22 cellular contexts compared by ENCODE assay signal in the genomic region with DNA sequence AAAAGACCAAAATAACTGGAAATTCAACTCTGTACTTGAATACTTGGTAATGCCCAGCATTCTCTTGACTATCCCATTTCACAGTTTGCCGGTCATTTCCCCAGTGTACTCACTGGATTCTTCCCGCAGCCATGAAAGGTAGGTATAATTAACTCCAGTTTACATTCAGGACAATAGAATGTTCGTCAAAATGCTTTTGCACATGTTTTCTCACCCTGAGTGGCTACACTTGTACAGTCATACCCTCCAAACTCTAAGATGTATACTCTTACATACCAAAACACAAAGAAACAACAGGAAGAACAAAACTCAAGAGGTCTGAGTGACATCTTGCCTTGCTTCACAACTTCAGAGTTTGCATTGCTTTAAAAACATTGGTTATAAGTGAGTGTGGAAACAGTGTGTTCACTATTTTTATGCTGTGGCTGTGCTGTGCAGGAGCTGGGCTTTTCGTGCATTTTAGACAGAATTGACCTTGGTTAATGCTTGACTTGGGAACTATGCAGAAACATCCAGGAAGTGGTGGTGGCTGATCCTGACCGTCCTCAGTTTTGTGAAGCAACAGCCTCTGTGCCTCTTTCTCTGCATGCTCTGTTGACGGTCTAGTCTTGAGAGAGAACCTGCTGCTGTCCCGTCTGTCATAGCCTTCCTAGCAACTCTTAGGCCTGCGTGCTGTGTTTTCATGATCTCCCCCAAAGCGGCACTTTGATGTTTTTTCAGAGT.
DNase-seq lines count a peak whose midpoint lies in the region; ATAC-seq, FAIRE-seq and TF ChIP-seq lines count a peak whose summit lies in the region.
"Had no signal": no experiment of that assay in that cellular context is flagged by ENCODE, and none has a peak within 500 bp of the region (broad histone marks: within the 10 kb centered on the region; RNA-seq: fewer than 3 reads in every experiment).

No MANE protein-coding gene starts in this region.

- H3K4me2 ChIP-seq in A549 (peak overlapping the region; percentile 19; the same call in 2 of the 3 replicates), H9 (ENCODE audit: insufficient read depth, insufficient read length, low read length) (no peak overlapping the region), mesenchymal stem cell (ENCODE audit: low read length, poor library complexity, severe bottlenecking) (peak overlapping the region; percentile 2)

- H2BK5ac ChIP-seq in H9 (ENCODE audit: insufficient read length, low read length) (no peak overlapping the region), mesenchymal stem cell (ENCODE audit: low read depth, low read length, poor library complexity, severe bottlenecking) (no peak overlapping the region)

- TF ChIP-seq CTCF in A549 (IDR thresholded peaks at IDR 0.05) (no peak), H9 (conservative IDR thresholded peaks at IDR 0.05) (no peak), chondrocyte (IDR thresholded peaks at IDR 0.05) (no peak), Peyer's patch (IDR thresholded peaks at IDR 0.05) (no peak)

- H2BK20ac ChIP-seq in H9 (ENCODE audit: low read depth, low read length, poor library complexity, severe bottlenecking): no peak overlapping the region

- no peak for TF ChIP-seq RAD21 in A549 (conservative IDR thresholded peaks at IDR 0.05 in 1 of 2, IDR thresholded peaks at IDR 0.05 in 1 of 2)

- H3K4ac ChIP-seq in H9 (ENCODE audit: low read depth, low read length): no peak overlapping the region
- H3K4ac ChIP-seq in mesenchymal stem cell (ENCODE audit: low read depth in 1 of 2, low read length in 2 of 2): no peak overlapping the region

- H4K20me1 ChIP-seq in H9 (ENCODE audit: control insufficient read depth, insufficient read depth, insufficient read length): no peaks in the 10 kb centered on the region

- no peak overlapping the region for H3K18ac ChIP-seq in H9 (ENCODE audit: insufficient read length, low read depth, low read length)
- H3K18ac ChIP-seq in mesenchymal stem cell (ENCODE audit: low read depth in 1 of 2, low read length in 2 of 2): peak overlapping the region in 1 of 2 experiments; percentile 41

- TF ChIP-seq EP300 in A549 (IDR thresholded peaks at IDR 0.05): no peak

- H3K27ac ChIP-seq in A549 (no peak overlapping the region), H9 (ENCODE audit: insufficient read length, low read depth, low read length) (no peak overlapping the region), mesenchymal stem cell (ENCODE audit: low read length, poor library complexity, severe bottlenecking) (peak overlapping the region; percentile 92), Peyer's patch (no peak overlapping the region)
- H3K27ac ChIP-seq: GM23248, right atrium auricular region, upper lobe of left lung had no signal

- H3K36me3 ChIP-seq in mesenchymal stem cell (ENCODE audit: control insufficient read depth in 1 of 2, insufficient read depth in 2 of 2, low read depth in 1 of 2, low read length in 2 of 2): no peaks in the 10 kb centered on the region
- H3K36me3 ChIP-seq in Peyer's patch: no peaks in the 10 kb centered on the region
- H3K36me3 ChIP-seq: right atrium auricular region, upper lobe of left lung had no signal

- H2BK120ac ChIP-seq in H9 (ENCODE audit: low read depth, low read length, poor library complexity, severe bottlenecking) (no peak overlapping the region), mesenchymal stem cell (ENCODE audit: low read depth, low read length) (no peak overlapping the region)

- H3K4me1 Mint-ChIP-seq in H9 (peaks cover 67 to 82% of the 10 kb centered on the region in 2 experiments), chondrocyte (ENCODE audit: low read depth) (peaks cover 81% of the 10 kb centered on the region)
- H3K4me1 Mint-ChIP-seq in stimulated activated effector memory CD8-positive, alpha-beta T cell treated with anti-CD3 and anti-CD28 coated beads, Interleukin-12 subunit alpha, Interleukin-12 subunit beta, amount 100 ng/mL, for 72 hours: peaks cover 16% of the 10 kb centered on the region

- H3K27me3 Mint-ChIP-seq in H9 (ENCODE audit: low read depth) (no peaks in the 10 kb centered on the region), chondrocyte (ENCODE audit: low read depth) (no peaks in the 10 kb centered on the region)
- H3K27me3 Mint-ChIP-seq: stimulated activated memory B cell treated with anti-CD40 and anti-IgM and Interleukin-4, amounts not matched to agents 10 μg/mL and 1 μg/mL and 100 μg/mL, for 72 hours had no signal

- H3K27me3 ChIP-seq in H9 (ENCODE audit: insufficient read depth, low read length) (no peaks in the 10 kb centered on the region), mesenchymal stem cell (ENCODE audit: control insufficient read depth in 1 of 2, insufficient read depth in 1 of 2, low read length in 2 of 2) (no peaks in the 10 kb centered on the region), Peyer's patch (no peaks in the 10 kb centered on the region)
- H3K27me3 ChIP-seq: right atrium auricular region, upper lobe of left lung had no signal

- H4K8ac ChIP-seq in H9 (replicated peaks; ENCODE audit: insufficient read length, low read depth, low read length) (no peak overlapping the region), mesenchymal stem cell (ENCODE audit: low read length) (no peak overlapping the region)

- peaks cover 73% of the 10 kb centered on the region for H3K79me2 ChIP-seq in H9 (ENCODE audit: insufficient read depth, low read length)

- H3K36me3 Mint-ChIP-seq in H9 (ENCODE audit: insufficient read depth in 1 of 3, low read depth in 3 of 3) (peaks cover 0 to 4% (median 2%) of the 10 kb centered on the region in 3 experiments; a peak in 2 of 7 replicates), chondrocyte (ENCODE audit: low read depth) (no peaks in the 10 kb centered on the region)
- no peaks in the 10 kb centered on the region for H3K36me3 Mint-ChIP-seq in stimulated activated effector memory CD8-positive, alpha-beta T cell treated with anti-CD3 and anti-CD28 coated beads, Interleukin-12 subunit alpha, Interleukin-12 subunit beta, amount 100 ng/mL, for 72 hours
- H3K36me3 Mint-ChIP-seq: mesothelial cell of epicardium; stimulated activated memory B cell treated with anti-CD40 and anti-IgM and Interleukin-4, amounts not matched to agents 10 μg/mL and 1 μg/mL and 100 μg/mL, for 72 hours had no signal

- H3K23me2 ChIP-seq in H9 (ENCODE audit: insufficient read length, low read depth, low read length, poor library complexity, severe bottlenecking): no peaks in the 10 kb centered on the region

- no peak overlapping the region for H3K56ac ChIP-seq in H9 (ENCODE audit: insufficient read length, low read depth, low read length)

- WGBS in A549 (ENCODE audit: missing lambda C conversion rate): 73% methylated on average over 9 of the region's 9 CpGs
- WGBS in H9 (ENCODE audit: extremely low coverage, insufficient read length, low lambda C conversion rate): no CpG with 5 or more reads among the region's 9 CpGs
- 80% methylated on average over 9 of the region's 9 CpGs for WGBS in mesenchymal stem cell

- H2BK12ac ChIP-seq in H9 (ENCODE audit: insufficient read length, low read depth, low read length) (no peak overlapping the region), mesenchymal stem cell (ENCODE audit: low read length in 2 of 2) (no peak overlapping the region)

- no peak for TF ChIP-seq POLR2A in A549 (IDR thresholded peaks at IDR 0.05; ENCODE audit: low read length)
- TF ChIP-seq POLR2A in Peyer's patch (IDR thresholded peaks at IDR 0.05): no peak

- H2BK15ac ChIP-seq in H9 (ENCODE audit: low read depth, low read length) (no peak overlapping the region), mesenchymal stem cell (ENCODE audit: low read depth, poor library complexity, severe bottlenecking) (no peak overlapping the region)

- DNase-seq in A549 (ENCODE audit: low read depth in 1 of 2, low spot score in 1 of 2) (no peak), H9 (no peak), chondrocyte (ENCODE audit: low spot score) (no peak), mesenchymal stem cell (no peak), Peyer's patch (no peak)
- DNase-seq in stimulated activated effector memory CD8-positive, alpha-beta T cell treated with anti-CD3 and anti-CD28 coated beads, Interleukin-12 subunit alpha, Interleukin-12 subunit beta, amount 100 ng/mL, for 72 hours (ENCODE audit: low spot score in 2 of 2): no peak
- DNase-seq: activated effector memory CD4-positive, alpha-beta T cell treated with Interleukin-2 at 50 U/mL for 16 hours; anterior cingulate cortex; GM23248; IMR-90; NCI-H187 treated with DMSO at 0.1 percent for 48 hours; NCI-H446; nucleus accumbens; T-helper 17 cell; upper lobe of left lung had no signal

- H3K4me1 ChIP-seq in A549 (peaks cover 65% of the 10 kb centered on the region), H9 (ENCODE audit: insufficient read depth, low read length) (peaks cover 13% of the 10 kb centered on the region; the same call in 1 of the 2 replicates), mesenchymal stem cell (ENCODE audit: control insufficient read depth, insufficient read depth, low read depth, low read length) (peaks cover 29% of the 10 kb centered on the region), Peyer's patch (peaks cover 0 to 23% (median 0%) of the 10 kb centered on the region in 4 donors)

- H3K23ac ChIP-seq in H9 (ENCODE audit: insufficient read length, low read depth, low read length) (no peak overlapping the region), mesenchymal stem cell (ENCODE audit: low read length in 2 of 2) (no peak overlapping the region)

- H3K4me3 ChIP-seq in A549 (no peak overlapping the region), mesenchymal stem cell (ENCODE audit: insufficient read depth in 1 of 2, low read depth in 1 of 2, low read length in 2 of 2) (no peak overlapping the region), Peyer's patch (no peak overlapping the region)
- H3K4me3 ChIP-seq: GM23248, right atrium auricular region, upper lobe of left lung had no signal

- no peak overlapping the region for H3T11ph ChIP-seq in H9 (ENCODE audit: low read length)

- POLR2A ChIA-PET in A549 (lab: Yijun Ruan, JAX): no interaction called here

- H2AFZ ChIP-seq in H9 (ENCODE audit: low read length): no peak overlapping the region
- H2AFZ ChIP-seq in mesenchymal stem cell (ENCODE audit: low read depth, low read length): no peak overlapping the region
- H2AFZ ChIP-seq: GM23248 had no signal

- no peak for FAIRE-seq in A549 (lab: Jason Lieb, UNC)
- FAIRE-seq: keratinocyte had no signal

- H3K9me3 Mint-ChIP-seq in H9 (no peaks in the 10 kb centered on the region; a peak in 1 of 5 replicates), chondrocyte (ENCODE audit: low read depth) (no peaks in the 10 kb centered on the region)
- peaks cover 2% of the 10 kb centered on the region for H3K9me3 Mint-ChIP-seq in stimulated activated effector memory CD8-positive, alpha-beta T cell treated with anti-CD3 and anti-CD28 coated beads, Interleukin-12 subunit alpha, Interleukin-12 subunit beta, amount 100 ng/mL, for 72 hours
- H3K9me3 Mint-ChIP-seq: mesothelial cell of epicardium; stimulated activated memory B cell treated with anti-CD40 and anti-IgM and Interleukin-4, amounts not matched to agents 10 μg/mL and 1 μg/mL and 100 μg/mL, for 72 hours had no signal

- H3K4me3 Mint-ChIP-seq in H9 (no peak overlapping the region), chondrocyte (ENCODE audit: unreplicated experiment) (no peak overlapping the region)
- no peak overlapping the region for H3K4me3 Mint-ChIP-seq in stimulated activated effector memory CD8-positive, alpha-beta T cell treated with anti-CD3 and anti-CD28 coated beads, Interleukin-12 subunit alpha, Interleukin-12 subunit beta, amount 100 ng/mL, for 72 hours
- H3K4me3 Mint-ChIP-seq: mesothelial cell of epicardium; stimulated activated memory B cell treated with anti-CD40 and anti-IgM and Interleukin-4, amounts not matched to agents 10 μg/mL and 1 μg/mL and 100 μg/mL, for 72 hours; T-helper 17 cell had no signal

- peaks cover 14% of the 10 kb centered on the region for H3K79me1 ChIP-seq in H9 (ENCODE audit: insufficient read depth, low read depth, low read length, poor library complexity, severe bottlenecking)
- H3K79me1 ChIP-seq in mesenchymal stem cell (replicated peaks; ENCODE audit: low read length, poor library complexity, severe bottlenecking): peaks cover 15% of the 10 kb centered on the region

- H3K27ac Mint-ChIP-seq in H9: peak overlapping the region; percentile 32 to 60 (median 57); a peak in 4 of 7 replicates
- H3K27ac Mint-ChIP-seq in chondrocyte (ENCODE audit: unreplicated experiment): peak overlapping the region; percentile 34
- no peak overlapping the region for H3K27ac Mint-ChIP-seq in stimulated activated effector memory CD8-positive, alpha-beta T cell treated with anti-CD3 and anti-CD28 coated beads, Interleukin-12 subunit alpha, Interleukin-12 subunit beta, amount 100 ng/mL, for 72 hours
- H3K27ac Mint-ChIP-seq: mesothelial cell of epicardium; stimulated activated memory B cell treated with anti-CD40 and anti-IgM and Interleukin-4, amounts not matched to agents 10 μg/mL and 1 μg/mL and 100 μg/mL, for 72 hours; T-helper 17 cell had no signal

- H4K5ac ChIP-seq in H9 (ENCODE audit: insufficient read length, low read depth, low read length): no peak overlapping the region

- no peak overlapping the region for H3K9ac ChIP-seq in H9 (ENCODE audit: extremely low read depth, insufficient read length, low read length)
- no peak overlapping the region for H3K9ac ChIP-seq in mesenchymal stem cell (ENCODE audit: low read length)
- H3K9ac ChIP-seq: GM23248 had no signal

- CTCF ChIA-PET in A549 (lab: Yijun Ruan, JAX): interaction anchor here (1.6 to 4.1 kb wide), 3 partner anchors 11 to 36 kb away, joined by 3 to 16 read pairs (median 5); no protein-coding TSS in a partner anchor

- no peaks in the 10 kb centered on the region for H3K9me3 ChIP-seq in A549
- H3K9me3 ChIP-seq in H9 (ENCODE audit: control insufficient read depth, low read depth, low read length): no peaks in the 10 kb centered on the region
- H3K9me3 ChIP-seq in mesenchymal stem cell (ENCODE audit: control insufficient read depth, low read length): no peaks in the 10 kb centered on the region
- no peaks in the 10 kb centered on the region for H3K9me3 ChIP-seq in Peyer's patch
- H3K9me3 ChIP-seq: right atrium auricular region, upper lobe of left lung had no signal

- ATAC-seq in A549 (no peak), HG03520 (IDR thresholded peaks at IDR 0.05; ENCODE audit: unreplicated experiment) (no peak), HG02798 (IDR thresholded peaks at IDR 0.05; ENCODE audit: poor library complexity, unreplicated experiment) (no peak)
- no peak for ATAC-seq in stimulated activated effector memory CD8-positive, alpha-beta T cell treated with anti-CD3 and anti-CD28 coated beads, Interleukin-12 subunit alpha, Interleukin-12 subunit beta, amount 100 ng/mL, for 72 hours
- ATAC-seq: Right ventricle myocardium inferior; stimulated activated memory B cell treated with anti-CD40 and anti-IgM and Interleukin-4, amounts not matched to agents 10 μg/mL and 1 μg/mL and 100 μg/mL, for 72 hours; T-helper 17 cell had no signal

- no peak overlapping the region for H3K14ac ChIP-seq in H9 (ENCODE audit: insufficient read depth, low read length)
- no peak overlapping the region for H3K14ac ChIP-seq in mesenchymal stem cell (ENCODE audit: low read length in 2 of 2)

- H4K91ac ChIP-seq in H9 (ENCODE audit: insufficient read length, low read depth, low read length) (no peak overlapping the region), mesenchymal stem cell (ENCODE audit: low read length) (no peak overlapping the region)

- no peak overlapping the region for H2AK5ac ChIP-seq in H9 (ENCODE audit: insufficient read length, low read length)
- peak overlapping the region; percentile 79 for H2AK5ac ChIP-seq in mesenchymal stem cell (ENCODE audit: low read length, severe bottlenecking)
